ENCODE assay signal across 9 cellular contexts in the genomic region with DNA sequence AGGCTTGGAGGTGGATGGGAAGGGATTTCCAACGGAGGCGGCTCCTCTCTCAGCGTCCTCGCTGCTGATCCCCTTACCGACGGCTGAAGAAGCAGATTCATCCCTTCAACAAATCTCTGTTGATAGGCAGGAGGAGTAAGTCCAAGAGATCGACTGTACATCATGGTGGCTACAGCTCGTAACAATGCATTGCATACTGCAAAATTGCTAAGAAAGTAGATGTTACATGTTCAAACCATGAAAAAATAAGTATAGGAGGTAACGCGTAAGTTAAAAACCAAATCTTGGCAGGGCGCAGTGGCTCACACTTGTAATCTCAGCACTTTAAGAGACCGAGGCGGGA. TPM values are rescaled to one million over a fixed set of nuclear protein-coding genes. Genes with fewer than 3 reads are reported as not detected.
DNase-seq lines count a peak whose midpoint lies in the region; ATAC-seq and TF ChIP-seq lines count a peak whose summit lies in the region.
"Had no signal": no experiment of that assay in that cellular context is flagged by ENCODE, and none has a peak within 500 bp of the region (broad histone marks: within the 10 kb centered on the region; RNA-seq: fewer than 3 reads in every experiment).

No MANE protein-coding gene starts in this region.

- POLR2A ChIA-PET in OCI-LY7 (lab: Charles Lee) = no interaction called here

- no peak for TF ChIP-seq POLR2A in uterus (IDR thresholded peaks at IDR 0.05)

- no peaks in the 10 kb centered on the region for H3K9me3 Mint-ChIP-seq in activated CD4-positive, alpha-beta T cell treated with anti-CD3 and anti-CD28 coated beads, Interleukin-2, amount 10 ng/mL, durations not matched to agents 24 days and 14 days

- peaks cover 20% of the 10 kb centered on the region for H3K36me3 ChIP-seq in OCI-LY7 (ENCODE audit: insufficient read depth, low read length)
- no peaks in the 10 kb centered on the region for H3K36me3 ChIP-seq in uterus

- intact Hi-C loops in activated CD4-positive, alpha-beta T cell treated with anti-CD3 and anti-CD28 coated beads, Interleukin-2, amount 10 ng/mL, durations not matched to agents 24 days and 14 days (cut with micrococcal nuclease) = loop anchor here (2.0 kb wide), 1 partner anchor 43 kb away; the partner anchor contains the start of gene SGTA
- intact Hi-C loops in OCI-LY7 (cut with micrococcal nuclease; ENCODE audit: unreplicated experiment) (loop anchor here (10.0 kb wide), 1 partner anchor 265 kb away; the partner anchor contains the start of gene GADD45B), dorsolateral prefrontal cortex (cut with DNase I) (loop anchor here (10.0 kb wide), 2 partner anchors 45 to 265 kb away; partner anchors contain the start of gene GADD45B (in 1 of the 2)), uterus (cut with DNase I; ENCODE audit: low total_unique reads) (no loop called here)

- H3K9me2 ChIP-seq in OCI-LY7 (ENCODE audit: insufficient read depth, low read length) = no peaks in the 10 kb centered on the region

- peak overlapping the region; percentile 43 for H3K27ac Mint-ChIP-seq in activated CD4-positive, alpha-beta T cell treated with anti-CD3 and anti-CD28 coated beads, Interleukin-2, amount 10 ng/mL, durations not matched to agents 24 days and 14 days

- H3K9me3 ChIP-seq in OCI-LY7 (ENCODE audit: low read length) (no peaks in the 10 kb centered on the region), uterus (no peaks in the 10 kb centered on the region)
- H3K9me3 ChIP-seq: tibial nerve had no signal

- no peak for ATAC-seq in HG03280 (IDR thresholded peaks at IDR 0.05; ENCODE audit: unreplicated experiment)

- peaks cover 15% of the 10 kb centered on the region for H3K4me1 Mint-ChIP-seq in activated CD4-positive, alpha-beta T cell treated with anti-CD3 and anti-CD28 coated beads, Interleukin-2, amount 10 ng/mL, durations not matched to agents 24 days and 14 days

- H3K27ac ChIP-seq in OCI-LY7 (ENCODE audit: low read depth, low read length, poor library complexity, severe bottlenecking) (no peak overlapping the region), dorsolateral prefrontal cortex (peak overlapping the region in 40 of 59 donors; percentile 1 to 84 (median 46)), skin epidermis (peak overlapping the region in 1 of 21 experiments; percentile 77), uterus (no peak overlapping the region)

- CTCF ChIA-PET in OCI-LY7 (lab: Charles Lee; ENCODE audit: unreplicated experiment) = no interaction called here

- no TSS peak for BruUV-seq in OCI-LY7 (replicated peaks; lab: Mats Ljungman, UMichigan)

- peak overlapping the region; percentile 66 for H3K4me2 ChIP-seq in OCI-LY7 (ENCODE audit: low read length)

- no peaks in the 10 kb centered on the region for H4K20me1 ChIP-seq in OCI-LY7 (ENCODE audit: insufficient read depth, low read length)

- H3K79me2 ChIP-seq in OCI-LY7 (ENCODE audit: insufficient read depth, low read depth, low read length) = peaks cover 7% of the 10 kb centered on the region; the same call in 1 of the 2 replicates

- TF ChIP-seq CTCF in OCI-LY7 (conservative IDR thresholded peaks at IDR 0.05; ENCODE audit: low read length) = no peak
- peak in 5 of 56 donors; percentile 2 to 9 (median 4) for TF ChIP-seq CTCF in dorsolateral prefrontal cortex (IDR thresholded peaks at IDR 0.05 in 54 of 56, conservative IDR thresholded peaks at IDR 0.05 in 2 of 56; ENCODE audit: low read depth in 1 of 56, partially characterized antibody in 56 of 56)
- TF ChIP-seq CTCF in uterus (IDR thresholded peaks at IDR 0.05) = no peak

- H3K4me1 ChIP-seq in OCI-LY7 (ENCODE audit: insufficient read depth, low read length, poor library complexity, severe bottlenecking) (peaks cover 9% of the 10 kb centered on the region), uterus (peaks cover 0 to 4% of the 10 kb centered on the region in 2 donors)

- H3K27me3 Mint-ChIP-seq in activated CD4-positive, alpha-beta T cell treated with anti-CD3 and anti-CD28 coated beads, Interleukin-2, amount 10 ng/mL, durations not matched to agents 24 days and 14 days = peaks cover 8% of the 10 kb centered on the region

- H3K36me3 Mint-ChIP-seq in activated CD4-positive, alpha-beta T cell treated with anti-CD3 and anti-CD28 coated beads, Interleukin-2, amount 10 ng/mL, durations not matched to agents 24 days and 14 days (ENCODE audit: low read depth) = peaks cover 27% of the 10 kb centered on the region

- DNase-seq in activated CD4-positive, alpha-beta T cell treated with anti-CD3 and anti-CD28 coated beads, Interleukin-2, amount 10 ng/mL, durations not matched to agents 24 days and 14 days = no peak
- no peak for DNase-seq in activated CD4-positive, alpha-beta T cell treated with anti-CD3 and anti-CD28 coated beads for 1 hour
- DNase-seq in OCI-LY7 (ENCODE audit: low spot score) (no peak), dorsolateral prefrontal cortex (no peak), NCI-H1092 treated with DMSO at 0.1 percent for 48 hours (lab: John Stamatoyannopoulos, UW) (no peak), uterus (no peak)

- H3K27me3 ChIP-seq in dorsolateral prefrontal cortex = no peaks in the 10 kb centered on the region
- H3K27me3 ChIP-seq in uterus = no peaks in the 10 kb centered on the region

- H3K4me3 ChIP-seq in OCI-LY7 (ENCODE audit: low read depth, low read length, poor library complexity, severe bottlenecking) (peak overlapping the region; percentile 93), dorsolateral prefrontal cortex (peak overlapping the region in 54 of 59 donors; percentile 67 to 100 (median 96)), skin epidermis (peak overlapping the region in 4 of 7 experiments; percentile 84 to 96 (median 94)), uterus (peak overlapping the region in 1 of 2 donors; percentile 92)

- H2AFZ ChIP-seq in OCI-LY7 (ENCODE audit: low read length) = peak overlapping the region; percentile 65; the same call in 1 of the 2 replicates

- H3K4me3 Mint-ChIP-seq in activated CD4-positive, alpha-beta T cell treated with anti-CD3 and anti-CD28 coated beads, Interleukin-2, amount 10 ng/mL, durations not matched to agents 24 days and 14 days = peak overlapping the region; percentile 97

RNA-seq across cellular contexts. Expression of gene SLC39A3, which starts 0.5 kb away (rescaled TPM):
- 48.8 and 52.2 TPM in 2 replicates for total RNA-seq in activated CD4-positive, alpha-beta T cell treated with anti-CD3 and anti-CD28 coated beads, Interleukin-2, amount 10 ng/mL, durations not matched to agents 24 days and 14 days
- total RNA-seq in OCI-LY7 (2014; rRNA removed; shearing (Covaris generic)) = 33.3 and 45.6 TPM in 2 replicates
- 38.6 and 46.8 TPM in 2 replicates for total RNA-seq in OCI-LY7 (2022)
- total RNA-seq in dorsolateral prefrontal cortex = 10 to 100 TPM; 22.3 to 60.9 (median 39.3) TPM
- total RNA-seq in uterus = 100 to 1,000 TPM in 1 of 4 donors, 10 to 100 TPM in 2, 1 to 10 TPM in 1; 4.7 to 138 (median 28.2) TPM

RNA-seq across cellular contexts. Expression of gene DIRAS1, which starts 19.1 kb away (rescaled TPM):
- total RNA-seq in activated CD4-positive, alpha-beta T cell treated with anti-CD3 and anti-CD28 coated beads, Interleukin-2, amount 10 ng/mL, durations not matched to agents 24 days and 14 days = 0.16 TPM in 1 of 2 replicates, not detected in the other
- 0.10 TPM in 1 of 2 replicates, not detected in the other for total RNA-seq in OCI-LY7 (2014; rRNA removed; shearing (Covaris generic))
- total RNA-seq in OCI-LY7 (2022) (0.52 TPM in 1 of 2 replicates, not detected in the other), dorsolateral prefrontal cortex (100 to 1,000 TPM in 107 of 120 experiments, 10 to 100 TPM in 13; 43.9 to 237 (median 155) TPM), uterus (10 to 100 TPM in 1 of 4 donors, 1 to 10 TPM in 3; 1.0 to 34.1 (median 4.9) TPM)

RNA-seq across cellular contexts. Expression of gene GNG7, which starts 37.8 kb away (rescaled TPM):
- 0.07 and 0.09 TPM in 2 replicates for total RNA-seq in activated CD4-positive, alpha-beta T cell treated with anti-CD3 and anti-CD28 coated beads, Interleukin-2, amount 10 ng/mL, durations not matched to agents 24 days and 14 days
- total RNA-seq in OCI-LY7 (2014; rRNA removed; shearing (Covaris generic)) = 14.2 and 15.3 TPM in 2 replicates
- 13.9 and 15.6 TPM in 2 replicates for total RNA-seq in OCI-LY7 (2022)
- total RNA-seq in dorsolateral prefrontal cortex = 100 to 1,000 TPM in 55 of 120 experiments, 10 to 100 TPM in 65; 71.9 to 184 (median 98.1) TPM
- total RNA-seq in uterus = 10 to 100 TPM in 1 of 4 donors, 1 to 10 TPM in 2, under 1 TPM in 1; 0.88 to 11.1 (median 3.2) TPM

RNA-seq across cellular contexts. Expression of gene SGTA, which starts 42.8 kb away (rescaled TPM):
- 73.3 and 76.9 TPM in 2 replicates for total RNA-seq in activated CD4-positive, alpha-beta T cell treated with anti-CD3 and anti-CD28 coated beads, Interleukin-2, amount 10 ng/mL, durations not matched to agents 24 days and 14 days
- 67.5 and 82.4 TPM in 2 replicates for total RNA-seq in OCI-LY7 (2014; rRNA removed; shearing (Covaris generic))
- total RNA-seq in OCI-LY7 (2022) (68.2 and 70.9 TPM in 2 replicates), dorsolateral prefrontal cortex (100 to 1,000 TPM in 2 of 120 experiments, 10 to 100 TPM in 118; 61.3 to 107 (median 73.1) TPM), uterus (10 to 100 TPM in 3 of 4 donors, 1 to 10 TPM in 1; 9.5 to 50.7 (median 23.6) TPM)

RNA-seq across cellular contexts. Expression of gene THOP1, which starts 45.0 kb away (rescaled TPM):
- total RNA-seq in activated CD4-positive, alpha-beta T cell treated with anti-CD3 and anti-CD28 coated beads, Interleukin-2, amount 10 ng/mL, durations not matched to agents 24 days and 14 days = 200 and 207 TPM in 2 replicates
- 191 and 217 TPM in 2 replicates for total RNA-seq in OCI-LY7 (2014; rRNA removed; shearing (Covaris generic))
- total RNA-seq in OCI-LY7 (2022) = 140 and 170 TPM in 2 replicates
- 100 to 1,000 TPM in 67 of 120 experiments, 10 to 100 TPM in 53; 63.4 to 133 (median 103) TPM for total RNA-seq in dorsolateral prefrontal cortex
- total RNA-seq in uterus = 10 to 100 TPM in 2 of 4 donors, 1 to 10 TPM in 2; 5.9 to 51.8 (median 25.2) TPM

Comparison
In these comparisons a context has a peak if more than half of its experiments do, and no peak if none do; other contexts are left out.
1. H3K27ac ChIP-seq: peak in dorsolateral prefrontal cortex (40 of 59); none in OCI-LY7 (single experiment) and uterus (0 of 2).
2. RNA of gene GNG7, which starts 37.8 kb away (total RNA-seq): 71.9 to 184 TPM in dorsolateral prefrontal cortex; 13.9 to 15.6 TPM in OCI-LY7, 0.88 to 11.1 TPM in uterus and 0.07 to 0.09 TPM in activated CD4-positive, alpha-beta T cell treated with anti-CD3 and anti-CD28 coated beads, Interleukin-2, amount 10 ng/mL, durations not matched to agents 24 days and 14 days; every median in the first group is over 4 times any median in the second.